8 cellular contexts compared by ENCODE assay signal in the genomic region with DNA sequence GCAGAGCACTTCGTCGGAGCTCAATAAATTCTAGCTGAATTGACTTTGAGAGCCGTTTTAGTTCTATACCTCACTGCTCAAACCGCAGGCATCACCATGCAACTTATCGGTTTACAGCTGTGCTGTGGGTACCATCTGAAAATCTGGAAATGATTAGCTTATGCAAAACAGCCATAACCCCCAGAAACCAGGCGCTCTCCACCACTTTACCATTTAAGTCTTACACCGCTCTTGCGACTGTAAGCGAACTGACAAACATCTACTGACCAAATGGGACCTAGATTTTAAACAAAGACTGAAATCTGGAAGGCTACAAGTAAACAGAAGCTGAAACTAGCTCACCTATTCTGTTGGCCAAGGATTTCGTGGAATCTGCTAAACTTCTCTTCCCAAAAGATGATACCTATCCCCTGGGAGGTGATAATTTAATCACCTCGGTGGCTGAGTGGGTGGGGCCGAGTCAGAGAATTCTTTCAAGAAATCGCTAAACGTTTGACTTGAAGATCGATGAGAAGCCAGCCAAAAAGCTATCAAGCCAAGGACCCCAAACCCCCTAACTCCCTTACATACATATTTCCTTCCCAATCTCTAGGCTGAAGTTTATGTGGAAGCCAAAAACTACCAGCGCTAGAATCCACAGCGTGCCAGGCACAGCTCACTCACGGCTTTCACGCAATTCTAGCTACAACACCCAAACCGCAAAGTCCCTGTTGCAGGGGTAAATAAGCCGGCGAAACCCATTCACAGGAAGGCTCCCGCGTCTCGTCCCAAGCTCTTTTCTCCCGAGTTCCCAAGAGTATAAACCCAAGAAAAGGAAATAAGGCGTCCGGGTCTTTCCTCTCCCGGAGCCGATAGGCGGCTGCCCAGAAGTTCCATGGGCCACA. TPM values are rescaled to one million over a fixed set of nuclear protein-coding genes. Genes with fewer than 3 reads are reported as not detected.
DNase-seq lines count a peak whose midpoint lies in the region; ATAC-seq, FAIRE-seq and TF ChIP-seq lines count a peak whose summit lies in the region.

No MANE protein-coding gene starts in this region.

- peak overlapping the region; percentile 92 to 99 (median 98) for H3K4me3 Mint-ChIP-seq in CD4-positive, alpha-beta memory T cell
- H3K4me3 Mint-ChIP-seq in activated CD8-positive, alpha-beta T cell treated with anti-CD3 and anti-CD28 coated beads for 36 hours = peak overlapping the region; percentile 89

- H3K27ac ChIP-seq in CD4-positive, alpha-beta memory T cell (ENCODE audit: low read depth, low read length) = peak overlapping the region; percentile 93
- H3K27ac ChIP-seq in skeletal muscle tissue (ENCODE audit: low read depth, low read length) = peak overlapping the region; percentile 90

- no peaks in the 10 kb centered on the region for H3K9me3 ChIP-seq in CD4-positive, alpha-beta memory T cell (ENCODE audit: control insufficient read depth in 1 of 2, low read length in 2 of 2)
- no peaks in the 10 kb centered on the region for H3K9me3 ChIP-seq in skeletal muscle tissue (ENCODE audit: control insufficient read depth in 3 of 3, low read length in 3 of 3)

- FAIRE-seq in GM19239 (lab: Jason Lieb, UNC) = peak; percentile 94

- peak overlapping the region; percentile 97 to 100 (median 99) for H3K27ac Mint-ChIP-seq in CD4-positive, alpha-beta memory T cell
- H3K27ac Mint-ChIP-seq in activated CD8-positive, alpha-beta T cell treated with anti-CD3 and anti-CD28 coated beads for 36 hours = peak overlapping the region; percentile 97

- H3K9ac ChIP-seq in skeletal muscle tissue (ENCODE audit: low read depth in 1 of 3, low read length in 3 of 3) = peak overlapping the region; percentile 98 to 99 (median 99)

- CTCF ChIA-PET in CD4-positive, alpha-beta memory T cell (lab: Charles Lee; ENCODE audit: partially characterized antibody) = interaction anchor here (0.8 to 5.1 kb wide), 16 partner anchors 14 to 528 kb away, joined by 3 to 32 read pairs (median 4); a partner anchor contains a TSS
- CTCF ChIA-PET in activated CD8-positive, alpha-beta T cell treated with anti-CD3 and anti-CD28 coated beads for 36 hours (lab: Charles Lee) = interaction anchor here (0.7 to 4.9 kb wide), 14 partner anchors 10 to 131 kb away, joined by 3 to 22 read pairs (median 5); a partner anchor contains a TSS
- CTCF ChIA-PET in HEK293T (lab: Yijun Ruan, JAX) = no interaction called here

- TF ChIP-seq CTCF in activated CD8-positive, alpha-beta T cell treated with anti-CD3 and anti-CD28 coated beads for 36 hours (IDR thresholded peaks at IDR 0.05) = no peak

- peaks cover 26 to 55% (median 37%) of the 10 kb centered on the region in 4 donors for H3K4me1 Mint-ChIP-seq in CD4-positive, alpha-beta memory T cell
- H3K4me1 Mint-ChIP-seq in activated CD8-positive, alpha-beta T cell treated with anti-CD3 and anti-CD28 coated beads for 36 hours (ENCODE audit: low read depth) = peaks cover 25% of the 10 kb centered on the region

- H3K27me3 ChIP-seq in CD4-positive, alpha-beta memory T cell (ENCODE audit: insufficient read depth, low read length) = no peaks in the 10 kb centered on the region
- no peaks in the 10 kb centered on the region for H3K27me3 ChIP-seq in skeletal muscle tissue (ENCODE audit: control insufficient read depth in 3 of 3, insufficient read depth in 3 of 3, low read length in 3 of 3)

- DNase-seq in CD4-positive, alpha-beta memory T cell = peak in 3 of 5 donors; percentile 6 to 52 (median 7)
- peak; percentile 40 for DNase-seq in GM19239 (ENCODE audit: insufficient read length, low spot score)
- peak; percentile 66 for DNase-seq in activated CD8-positive, alpha-beta T cell treated with anti-CD3 and anti-CD28 coated beads for 36 hours
- DNase-seq in germinal center (ENCODE audit: low spot score) = peak; percentile 14
- no peak for DNase-seq in HEK293T (ENCODE audit: extremely low spot score)
- DNase-seq in foreskin melanocyte = no peak

- peaks cover 0 to 17% of the 10 kb centered on the region in 2 donors for H3K36me3 Mint-ChIP-seq in CD4-positive, alpha-beta memory T cell
- H3K36me3 Mint-ChIP-seq in activated CD8-positive, alpha-beta T cell treated with anti-CD3 and anti-CD28 coated beads for 36 hours (ENCODE audit: low read depth) = peaks cover 5% of the 10 kb centered on the region

- H3K27me3 Mint-ChIP-seq in CD4-positive, alpha-beta memory T cell = no peaks in the 10 kb centered on the region
- H3K27me3 Mint-ChIP-seq in activated CD8-positive, alpha-beta T cell treated with anti-CD3 and anti-CD28 coated beads for 36 hours = no peaks in the 10 kb centered on the region

- H3K36me3 ChIP-seq in CD4-positive, alpha-beta memory T cell (ENCODE audit: insufficient read depth, low read length) = no peaks in the 10 kb centered on the region
- H3K36me3 ChIP-seq in skeletal muscle tissue (ENCODE audit: control insufficient read depth in 3 of 3, insufficient read depth in 3 of 3, low read length in 3 of 3) = no peaks in the 10 kb centered on the region

- intact Hi-C loops in CD4-positive, alpha-beta memory T cell (cut with micrococcal nuclease) = loop anchor here (1.0 to 5.0 kb wide), 11 partner anchors 15 to 620 kb away; a partner anchor contains a TSS
- intact Hi-C loops in activated CD8-positive, alpha-beta T cell treated with anti-CD3 and anti-CD28 coated beads for 36 hours (cut with micrococcal nuclease) = loop anchor here (1.0 to 5.0 kb wide), 2 partner anchors 17 to 311 kb away; a partner anchor contains a TSS

- no peaks in the 10 kb centered on the region for H3K9me3 Mint-ChIP-seq in CD4-positive, alpha-beta memory T cell
- no peaks in the 10 kb centered on the region for H3K9me3 Mint-ChIP-seq in activated CD8-positive, alpha-beta T cell treated with anti-CD3 and anti-CD28 coated beads for 36 hours

- H3K4me3 ChIP-seq in CD4-positive, alpha-beta memory T cell (ENCODE audit: low read length in 2 of 2) = peak overlapping the region; percentile 91 to 99
- peak overlapping the region; percentile 98 to 100 (median 98) for H3K4me3 ChIP-seq in skeletal muscle tissue (ENCODE audit: low read length in 3 of 3)

- peak; percentile 46 for ATAC-seq in HG03342 (IDR thresholded peaks at IDR 0.05; ENCODE audit: unreplicated experiment)
- no peak for ATAC-seq in activated CD8-positive, alpha-beta T cell treated with anti-CD3 and anti-CD28 coated beads for 36 hours

- POLR2A ChIA-PET in CD4-positive, alpha-beta memory T cell (lab: Charles Lee; ENCODE audit: partially characterized antibody) = interaction anchor here (0.5 to 5.3 kb wide), 20 partner anchors 10 to 312 kb away, joined by 3 to 46 read pairs (median 12); a partner anchor contains a TSS
- POLR2A ChIA-PET in activated CD8-positive, alpha-beta T cell treated with anti-CD3 and anti-CD28 coated beads for 36 hours (lab: Charles Lee) = interaction anchor here (0.6 to 4.2 kb wide), 26 partner anchors 9 to 1727 kb away, joined by 3 to 19 read pairs (median 3); a partner anchor contains a TSS
- POLR2A ChIA-PET in HEK293T (lab: Yijun Ruan, JAX) = interaction anchor here (0.9 to 3.0 kb wide), 13 partner anchors 8 to 249 kb away, joined by 3 to 8 read pairs (median 4); a partner anchor contains a TSS

- H3K4me1 ChIP-seq in CD4-positive, alpha-beta memory T cell (ENCODE audit: insufficient read depth, low read length) = peaks cover 26% of the 10 kb centered on the region
- peaks cover 15 to 20% (median 16%) of the 10 kb centered on the region in 3 donors for H3K4me1 ChIP-seq in skeletal muscle tissue (ENCODE audit: control insufficient read depth in 3 of 3, insufficient read depth in 3 of 3, low read length in 3 of 3)

TF ChIP-seq in HEK293T, 16 proteins besides CTCF, POLR2A, EP300 and RAD21:
- no peak for TF ChIP-seq HDGF (IDR thresholded peaks at IDR 0.05; ENCODE audit: borderline replicate concordance)
- no peak for TF ChIP-seq LEF1 (IDR thresholded peaks at IDR 0.05; ENCODE audit: borderline replicate concordance)
- TF ChIP-seq L3MBTL2 (conservative IDR thresholded peaks at IDR 0.05) = no peak
- TF ChIP-seq ZNF384 (IDR thresholded peaks at IDR 0.05) = no peak

RNA-seq across cellular contexts. Expression of a gene that starts 0.6 kb away (rescaled TPM):
- 10 to 100 TPM; 23.0 to 25.2 TPM for total RNA-seq in CD4-positive, alpha-beta memory T cell
- 10 to 100 TPM in 1 of 2 donors, 1 to 10 TPM in 1; 5.1 to 12.6 TPM for polyA plus RNA-seq in CD4-positive, alpha-beta memory T cell
- total RNA-seq in activated CD8-positive, alpha-beta T cell treated with anti-CD3 and anti-CD28 coated beads for 36 hours = 10 to 100 TPM; 21.3 TPM
- total RNA-seq in skeletal muscle tissue = 13.6 TPM

RNA-seq across cellular contexts. Expression of a gene that starts 33.9 kb away (rescaled TPM):
- total RNA-seq in CD4-positive, alpha-beta memory T cell = under 1 TPM in 1 of 2 experiments, not detected in 1; 0.69 TPM
- polyA plus RNA-seq in CD4-positive, alpha-beta memory T cell = under 1 TPM in 1 of 2 donors, not detected in 1; 0.47 TPM
- 1 to 10 TPM in 1 of 2 experiments, under 1 TPM in 1; 0.67 to 1.1 TPM for total RNA-seq in activated CD8-positive, alpha-beta T cell treated with anti-CD3 and anti-CD28 coated beads for 36 hours
- not detected for total RNA-seq in skeletal muscle tissue

RNA-seq across cellular contexts. Expression of a gene that starts 45.0 kb away (rescaled TPM):
- total RNA-seq in CD4-positive, alpha-beta memory T cell = 10 to 100 TPM; 10.6 to 10.7 TPM
- 10 to 100 TPM in 1 of 2 donors, 1 to 10 TPM in 1; 9.1 to 10.2 TPM for polyA plus RNA-seq in CD4-positive, alpha-beta memory T cell
- total RNA-seq in activated CD8-positive, alpha-beta T cell treated with anti-CD3 and anti-CD28 coated beads for 36 hours = 10 to 100 TPM; 13.9 to 22.8 TPM
- total RNA-seq in skeletal muscle tissue = 12.0 TPM

Comparison
In these comparisons a context has a peak if more than half of its experiments do, and no peak if none do; other contexts are left out.
1. DNase-seq: peak in CD4-positive, alpha-beta memory T cell (3 of 5), GM19239 (single experiment), activated CD8-positive, alpha-beta T cell treated with anti-CD3 and anti-CD28 coated beads for 36 hours (single experiment) and germinal center (single experiment); none in HEK293T (single experiment) and foreskin melanocyte (single experiment).